ENCODE assay signal across 8 cellular contexts in the genomic region with DNA sequence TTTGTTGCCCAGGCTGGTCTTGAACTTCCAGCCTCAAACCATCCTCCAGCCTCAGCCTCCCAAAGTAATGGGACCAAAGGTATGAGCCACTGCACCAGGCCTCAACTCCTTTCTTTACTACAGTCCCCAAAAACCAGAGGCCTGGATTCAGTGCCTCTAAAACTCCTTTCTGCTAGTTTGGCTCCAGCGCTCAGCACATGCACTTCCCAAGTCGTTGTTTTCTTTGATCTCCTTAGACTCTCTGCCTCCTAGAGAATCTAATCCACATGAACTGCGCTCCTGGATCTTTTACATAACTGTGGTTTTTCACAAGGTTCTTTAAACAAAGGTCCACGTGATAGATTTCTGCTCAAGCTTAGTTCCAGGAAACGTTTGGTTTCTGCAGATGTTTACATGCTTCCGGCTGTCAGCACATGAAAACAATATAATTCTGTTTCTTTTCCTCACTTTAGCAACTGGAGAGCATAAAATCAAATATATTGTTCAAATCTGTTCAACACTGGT.
DNase-seq lines count a peak whose midpoint lies in the region; TF ChIP-seq lines count a peak whose summit lies in the region.

No MANE protein-coding gene starts in this region.

- peaks cover 73% of the 10 kb centered on the region for H3K4me1 Mint-ChIP-seq in activated T-cell treated with anti-CD3 and anti-CD28 coated beads, Interleukin-2, amount 50 U/mL, for 24 hours (ENCODE audit: low read depth)

- no peaks in the 10 kb centered on the region for H3K27me3 ChIP-seq in muscle layer of colon (ENCODE audit: control insufficient read depth in 1 of 2, insufficient read depth in 2 of 2, low read length in 2 of 2)

- peak overlapping the region; percentile 60 for H3K27ac ChIP-seq in muscle layer of colon (ENCODE audit: low read depth, low read length)

- peaks cover 45% of the 10 kb centered on the region for H3K36me3 Mint-ChIP-seq in activated T-cell treated with anti-CD3 and anti-CD28 coated beads, Interleukin-2, amount 50 U/mL, for 24 hours (ENCODE audit: low read depth)

- H3K9ac ChIP-seq in muscle layer of colon (ENCODE audit: low read length) = no peak overlapping the region

- peak overlapping the region; percentile 64 for H3K4me3 Mint-ChIP-seq in activated T-cell treated with anti-CD3 and anti-CD28 coated beads, Interleukin-2, amount 50 U/mL, for 24 hours

- H3K36me3 ChIP-seq in muscle layer of colon (ENCODE audit: insufficient read depth, low read length) = no peaks in the 10 kb centered on the region

- no peaks in the 10 kb centered on the region for H3K27me3 Mint-ChIP-seq in activated T-cell treated with anti-CD3 and anti-CD28 coated beads, Interleukin-2, amount 50 U/mL, for 24 hours

- H3K4me3 ChIP-seq in cardiac fibroblast (replicated peaks in 1 of 2; ENCODE audit: low read depth in 2 of 2, low read length in 2 of 2) = no peak overlapping the region
- H3K4me3 ChIP-seq in muscle layer of colon (ENCODE audit: low read depth in 1 of 2, low read length in 2 of 2) = peak overlapping the region in 1 of 2 donors; percentile 16

- H3K4me1 ChIP-seq in muscle layer of colon (ENCODE audit: insufficient read depth, low read length) = peaks cover 56% of the 10 kb centered on the region

- no peaks in the 10 kb centered on the region for H3K9me3 ChIP-seq in muscle layer of colon (ENCODE audit: low read length)

- no peak for TF ChIP-seq CTCF in cardiac fibroblast (IDR thresholded peaks at IDR 0.05; ENCODE audit: low read depth, low read length)

- peaks cover 4% of the 10 kb centered on the region for H3K9me3 Mint-ChIP-seq in activated T-cell treated with anti-CD3 and anti-CD28 coated beads, Interleukin-2, amount 50 U/mL, for 24 hours

- peak overlapping the region; percentile 97 for H3K27ac Mint-ChIP-seq in activated T-cell treated with anti-CD3 and anti-CD28 coated beads, Interleukin-2, amount 50 U/mL, for 24 hours

- DNase-seq in activated T-cell treated with anti-CD3 and anti-CD28 coated beads, Interleukin-2, amount 50 U/mL, for 24 hours = no peak
- no peak for DNase-seq in activated T-cell treated with anti-CD3 and anti-CD28 coated beads, Interleukin-2, amount 50 U/mL, for 1 hour
- DNase-seq in KG1 (lab: John Stamatoyannopoulos, UW) = peak; percentile 25
- peak; percentile 91 to 92 for DNase-seq in cardiac fibroblast (ENCODE audit: low read depth in 2 of 2)
- DNase-seq in OCI-M2 (lab: John Stamatoyannopoulos, UW; ENCODE audit: unreplicated experiment) = no peak
- no peak for DNase-seq in NCI-H2171 (lab: John Stamatoyannopoulos, UW)
- no peak for DNase-seq in inferior parietal cortex (ENCODE audit: extremely low spot score)

Comparison
In these comparisons a context has a peak if more than half of its experiments do, and no peak if none do; other contexts are left out.
1. DNase-seq: peak in KG1 (single experiment) and cardiac fibroblast (2 of 2); none in activated T-cell treated with anti-CD3 and anti-CD28 coated beads, Interleukin-2, amount 50 U/mL, for 24 hours (single experiment), activated T-cell treated with anti-CD3 and anti-CD28 coated beads, Interleukin-2, amount 50 U/mL, for 1 hour (single experiment), OCI-M2 (single experiment), NCI-H2171 (single experiment) and inferior parietal cortex (single experiment).